In the genomic region with DNA sequence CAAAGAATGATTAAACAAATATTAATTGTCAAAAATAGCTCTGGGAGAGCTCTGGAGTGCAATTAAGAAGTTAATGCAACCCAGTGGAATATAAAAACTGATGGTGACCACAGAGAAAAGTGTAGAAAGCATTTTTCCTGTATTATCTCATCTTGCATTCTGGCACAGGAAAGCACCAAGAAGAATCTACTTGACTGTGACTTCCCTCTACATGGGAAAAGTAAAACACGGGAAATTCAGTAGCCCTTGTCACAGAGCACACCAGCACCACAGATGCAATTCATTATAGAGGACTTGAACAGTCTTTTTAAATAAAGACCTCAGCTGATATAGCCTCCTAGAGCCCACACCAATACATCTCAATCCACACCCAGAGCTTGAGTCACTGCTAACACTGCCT, we compare ENCODE assay signal across 19 cellular contexts.
DNase-seq lines count a peak whose midpoint lies in the region; ATAC-seq and TF ChIP-seq lines count a peak whose summit lies in the region.
"Had no signal": no experiment of that assay in that cellular context is flagged by ENCODE, and none has a peak within 500 bp of the region (broad histone marks: within the 10 kb centered on the region; RNA-seq: fewer than 3 reads in every experiment).

No MANE protein-coding gene starts in this region.

- H3K27ac ChIP-seq in mammary epithelial cell (ENCODE audit: insufficient read depth, low read depth, low read length) (no peak overlapping the region), breast epithelium (no peak overlapping the region), PC-3 (ENCODE audit: low read length) (peak overlapping the region; percentile 89), ovary (no peak overlapping the region)
- H3K27ac ChIP-seq: 22Rv1, Peyer's patch had no signal

- WGBS in mammary epithelial cell (ENCODE audit: low coverage, missing lambda C conversion rate) = 100% methylated on average over 1 of the region's 1 CpG
- WGBS in ovary, 3 donors = 95 to 97% (median 95%) methylated on average over 1 of the region's 1 CpG

- POLR2A ChIA-PET in PC-3 (lab: Charles Lee; ENCODE audit: unreplicated experiment) = no interaction called here

- no peaks in the 10 kb centered on the region for H3K27me3 Mint-ChIP-seq in endothelial cell (ENCODE audit: unreplicated experiment)

- no peaks in the 10 kb centered on the region for H3K36me3 Mint-ChIP-seq in endothelial cell (ENCODE audit: low read depth, unreplicated experiment)

- H3K9ac ChIP-seq in mammary epithelial cell (ENCODE audit: insufficient read depth, low read length) (no peak overlapping the region), PC-3 (ENCODE audit: low read length) (peak overlapping the region; percentile 52)

- ATAC-seq in PC-3 = peak; percentile 48
- no peak for ATAC-seq in GM21528 (IDR thresholded peaks at IDR 0.05; ENCODE audit: low FRiP score, unreplicated experiment)
- ATAC-seq: HepG2 had no signal

- no peak for TF ChIP-seq EP300 in ovary (IDR thresholded peaks at IDR 0.05)

- no peak for TF ChIP-seq CTCF in mammary epithelial cell (conservative IDR thresholded peaks at IDR 0.05 in 1 of 2, IDR thresholded peaks at IDR 0.05 in 1 of 2; ENCODE audit: extremely low read depth in 1 of 2, insufficient read depth in 1 of 2, low read depth in 1 of 2, low read length in 2 of 2)
- TF ChIP-seq CTCF in breast epithelium (IDR thresholded peaks at IDR 0.05) = no peak
- no peak for TF ChIP-seq CTCF in PC-3 (conservative IDR thresholded peaks at IDR 0.05; ENCODE audit: low read depth, low read length)
- TF ChIP-seq CTCF in fibroblast of mammary gland (conservative IDR thresholded peaks at IDR 0.05; ENCODE audit: control insufficient read depth, insufficient read depth, low read depth, low read length) = no peak
- TF ChIP-seq CTCF in endothelial cell (IDR thresholded peaks at IDR 0.05; ENCODE audit: unreplicated experiment) = no peak
- TF ChIP-seq CTCF in ovary (IDR thresholded peaks at IDR 0.05) = no peak

- dilution Hi-C loops in mammary epithelial cell (cut with HindIII; ENCODE audit: low sequenced_read_pairs) = no loop called here

- H3K4me2 ChIP-seq in mammary epithelial cell (ENCODE audit: insufficient read depth, low read depth, low read length) (peak overlapping the region; percentile 39), PC-3 (ENCODE audit: low read length) (peak overlapping the region; percentile 42)

- H3K9me3 Mint-ChIP-seq in endothelial cell (ENCODE audit: unreplicated experiment) = no peaks in the 10 kb centered on the region

- H3K36me3 ChIP-seq in mammary epithelial cell (ENCODE audit: insufficient read depth, low read length) (no peaks in the 10 kb centered on the region), breast epithelium (no peaks in the 10 kb centered on the region), PC-3 (ENCODE audit: low read depth, low read length) (peaks cover 4% of the 10 kb centered on the region), ovary (no peaks in the 10 kb centered on the region)
- H3K36me3 ChIP-seq: Peyer's patch had no signal

- no peak for TF ChIP-seq POLR2A in breast epithelium (IDR thresholded peaks at IDR 0.05)
- TF ChIP-seq POLR2A in ovary (IDR thresholded peaks at IDR 0.05) = no peak

- no peaks in the 10 kb centered on the region for H3F3A ChIP-seq in PC-3 (ENCODE audit: low read length, unreplicated experiment)

- CTCF ChIA-PET in mammary epithelial cell (lab: Charles Lee; ENCODE audit: low non-redundant PET) = no interaction called here
- CTCF ChIA-PET in PC-3 (lab: Charles Lee) = no interaction called here

- H4K20me1 ChIP-seq in mammary epithelial cell (ENCODE audit: insufficient read depth, low read length) (no peaks in the 10 kb centered on the region), PC-3 (ENCODE audit: low read length) (no peaks in the 10 kb centered on the region)

- H3K9me3 ChIP-seq in mammary epithelial cell (replicated peaks; ENCODE audit: insufficient read depth, low read length) = peaks cover 2% of the 10 kb centered on the region
- H3K9me3 ChIP-seq in breast epithelium = peaks cover 0 to 17% of the 10 kb centered on the region in 2 donors
- peaks cover 11% of the 10 kb centered on the region; the same call in 1 of the 2 replicates for H3K9me3 ChIP-seq in PC-3 (ENCODE audit: low read length)
- no peaks in the 10 kb centered on the region for H3K9me3 ChIP-seq in ovary
- H3K9me3 ChIP-seq: Peyer's patch had no signal

- no TSS peak for BruUV-seq in mammary epithelial cell (replicated peaks; lab: Mats Ljungman, UMichigan)
- BruUV-seq in PC-3 (replicated peaks; lab: Mats Ljungman, UMichigan) = no TSS peak

- no peaks in the 10 kb centered on the region for H3K9me2 ChIP-seq in PC-3 (replicated peaks; ENCODE audit: low read length)

- H3K79me2 ChIP-seq in mammary epithelial cell (ENCODE audit: insufficient read depth, low read length) (no peaks in the 10 kb centered on the region), PC-3 (ENCODE audit: low read length) (no peaks in the 10 kb centered on the region)

- H3K27ac Mint-ChIP-seq in endothelial cell (ENCODE audit: unreplicated experiment) = no peak overlapping the region
- H3K27ac Mint-ChIP-seq: CD14-positive monocyte had no signal

- H3K4me3 Mint-ChIP-seq in endothelial cell (ENCODE audit: unreplicated experiment) = no peak overlapping the region
- H3K4me3 Mint-ChIP-seq: CD14-positive monocyte had no signal

- no peaks in the 10 kb centered on the region for H3K4me1 Mint-ChIP-seq in endothelial cell (ENCODE audit: unreplicated experiment)

- no peak for DNase-seq in mammary epithelial cell
- DNase-seq in breast epithelium (ENCODE audit: low spot score in 2 of 2) = no peak
- no peak for DNase-seq in PC-3
- DNase-seq in fibroblast of mammary gland (ENCODE audit: low read depth) = peak; percentile 51
- DNase-seq in central memory CD4-positive, alpha-beta T cell = no peak
- no peak for DNase-seq in endothelial cell (ENCODE audit: low spot score)
- DNase-seq in ovary = no peak
- DNase-seq: Calu3, GDM1, NCI-H1417, NCI-H1930, NCI-H2171 treated with DMSO at 0.1 percent for 48 hours, NCI-H82, Peyer's patch, SHP77 treated with DMSO at 0.1 percent for 48 hours had no signal

- H3K27me3 ChIP-seq in mammary epithelial cell (ENCODE audit: insufficient read depth, low read length) (no peaks in the 10 kb centered on the region), breast epithelium (no peaks in the 10 kb centered on the region), PC-3 (ENCODE audit: low read length) (no peaks in the 10 kb centered on the region), ovary (no peaks in the 10 kb centered on the region)
- H3K27me3 ChIP-seq: Peyer's patch had no signal

- H2AFZ ChIP-seq in mammary epithelial cell (ENCODE audit: low read depth, low read length) = no peak overlapping the region
- H2AFZ ChIP-seq in PC-3 (ENCODE audit: low read length) = no peak overlapping the region

- H3K4me3 ChIP-seq in mammary epithelial cell (replicated peaks in 1 of 3; ENCODE audit: insufficient read depth in 1 of 3, low read depth in 2 of 3, low read length in 3 of 3) (no peak overlapping the region), breast epithelium (no peak overlapping the region), PC-3 (ENCODE audit: low read length) (no peak overlapping the region), fibroblast of mammary gland (ENCODE audit: control insufficient read depth, low read depth, low read length) (no peak overlapping the region), ovary (no peak overlapping the region)
- H3K4me3 ChIP-seq: Peyer's patch had no signal

- intact Hi-C loops in mammary epithelial cell (cut with micrococcal nuclease) (loop anchor here (10.0 kb wide), 1 partner anchor 119 kb away; no protein-coding TSS in a partner anchor), breast epithelium (cut with DNase I; ENCODE audit: low total_unique reads) (no loop called here), PC-3 (cut with micrococcal nuclease) (loop anchor here (2.0 kb wide), 1 partner anchor 187 kb away; no protein-coding TSS in a partner anchor), ovary (cut with DNase I) (no loop called here)

- in situ Hi-C loops in mammary epithelial cell (cut with MboI; ENCODE audit: low sequenced_read_pairs in 2 of 2) = no loop called here

- peaks cover 31% of the 10 kb centered on the region for H3K4me1 ChIP-seq in mammary epithelial cell (ENCODE audit: insufficient read depth, low read length)
- H3K4me1 ChIP-seq in breast epithelium = no peaks in the 10 kb centered on the region
- H3K4me1 ChIP-seq in PC-3 (ENCODE audit: insufficient read depth, low read length) = peaks cover 27% of the 10 kb centered on the region
- H3K4me1 ChIP-seq in ovary (ENCODE audit: insufficient read depth) = no peaks in the 10 kb centered on the region
- H3K4me1 ChIP-seq: Peyer's patch had no signal

Comparison
In these comparisons a context has a peak if more than half of its experiments do, and no peak if none do; other contexts are left out.
1. intact Hi-C loops: an anchor here in mammary epithelial cell (10.0 kb wide) and PC-3 (2.0 kb wide); none called in breast epithelium and ovary.